1 cellular context compared by ENCODE assay signal in the genomic region with DNA sequence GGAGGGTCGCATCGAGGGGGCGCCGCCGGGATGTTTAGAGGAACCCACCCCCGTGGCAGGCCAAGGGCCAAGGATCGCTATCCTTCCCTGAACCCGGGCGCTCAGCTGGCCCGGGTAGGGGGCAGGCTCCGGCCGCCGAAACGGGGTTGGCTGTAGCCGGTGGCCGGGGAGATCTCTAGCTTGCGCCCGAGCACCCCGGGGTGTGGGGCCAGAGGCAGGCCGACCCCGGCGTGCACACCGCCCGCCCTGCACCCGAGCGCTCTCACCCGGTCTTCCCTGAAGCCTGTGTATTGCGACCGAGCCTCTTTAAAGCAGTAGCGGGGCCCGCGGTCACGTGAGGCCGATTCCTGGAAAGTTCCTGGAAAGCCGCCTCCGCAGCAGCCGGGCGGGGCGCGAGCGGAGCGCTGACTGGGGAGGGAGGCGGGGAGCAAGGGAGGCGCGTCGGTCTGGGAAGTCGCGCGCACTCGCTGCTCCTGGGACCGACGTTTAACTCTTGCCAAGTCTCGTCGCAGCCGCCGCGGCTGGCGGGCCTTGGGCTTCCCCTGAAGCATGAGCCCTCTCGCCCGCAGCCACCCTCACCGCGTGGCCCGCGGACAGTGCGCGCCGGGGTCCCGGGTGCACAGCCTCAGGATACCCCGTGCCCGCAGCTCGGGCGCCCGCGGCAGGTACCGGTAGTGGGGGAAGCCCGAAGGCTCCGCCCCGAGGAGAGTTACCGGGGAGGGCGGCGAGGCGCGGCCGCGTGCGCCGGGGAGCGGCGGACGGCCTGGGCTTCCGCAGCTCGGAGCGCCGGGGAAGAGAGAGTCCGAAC.
A peak's percentile ranks its signal among the peaks of the same experiment; 100 is the strongest.
TF ChIP-seq lines count a peak whose summit lies in the region.

No MANE protein-coding gene starts in this region.

TF ChIP-seq in A549, 52 proteins besides CTCF, POLR2A, EP300 and RAD21 (continued from another document):
- TF ChIP-seq POLR2AphosphoS2 (conservative IDR thresholded peaks at IDR 0.05; ENCODE audit: low read length) = no peak
- TF ChIP-seq MYC (IDR thresholded peaks at IDR 0.05; ENCODE audit: borderline replicate concordance, low read length) = peak; percentile 30; the same call in 1 of the 2 replicates
- TF ChIP-seq, protein P1, sequence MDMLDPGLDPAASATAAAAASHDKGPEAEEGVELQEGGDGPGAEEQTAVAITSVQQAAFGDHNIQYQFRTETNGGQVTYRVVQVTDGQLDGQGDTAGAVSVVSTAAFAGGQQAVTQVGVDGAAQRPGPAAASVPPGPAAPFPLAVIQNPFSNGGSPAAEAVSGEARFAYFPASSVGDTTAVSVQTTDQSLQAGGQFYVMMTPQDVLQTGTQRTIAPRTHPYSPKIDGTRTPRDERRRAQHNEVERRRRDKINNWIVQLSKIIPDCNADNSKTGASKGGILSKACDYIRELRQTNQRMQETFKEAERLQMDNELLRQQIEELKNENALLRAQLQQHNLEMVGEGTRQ (IDR thresholded peaks at IDR 0.05) = peak; percentile 95
- TF ChIP-seq PHF8 (IDR thresholded peaks at IDR 0.05; ENCODE audit: borderline replicate concordance, low read depth) = no peak
- TF ChIP-seq HOXB5 (CRISPR knock-in tag; IDR thresholded peaks at IDR 0.05) = no peak
- no peak for TF ChIP-seq CHD4 (IDR thresholded peaks at IDR 0.05; ENCODE audit: borderline replicate concordance)
- no peak for TF ChIP-seq ZC3H11A (IDR thresholded peaks at IDR 0.05)
- TF ChIP-seq HOXB13 (CRISPR knock-in tag; IDR thresholded peaks at IDR 0.05; ENCODE audit: low read depth) = no peak
- no peak for TF ChIP-seq CBX8 (IDR thresholded peaks at IDR 0.05)
- TF ChIP-seq KDM1A (IDR thresholded peaks at IDR 0.05; ENCODE audit: low read depth) = no peak
- TF ChIP-seq, protein P2, sequence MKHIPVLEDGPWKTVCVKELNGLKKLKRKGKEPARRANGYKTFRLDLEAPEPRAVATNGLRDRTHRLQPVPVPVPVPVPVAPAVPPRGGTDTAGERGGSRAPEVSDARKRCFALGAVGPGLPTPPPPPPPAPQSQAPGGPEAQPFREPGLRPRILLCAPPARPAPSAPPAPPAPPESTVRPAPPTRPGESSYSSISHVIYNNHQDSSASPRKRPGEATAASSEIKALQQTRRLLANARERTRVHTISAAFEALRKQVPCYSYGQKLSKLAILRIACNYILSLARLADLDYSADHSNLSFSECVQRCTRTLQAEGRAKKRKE (CRISPR knock-in tag; IDR thresholded peaks at IDR 0.05; ENCODE audit: low read depth) = no peak
- TF ChIP-seq, protein P3, sequence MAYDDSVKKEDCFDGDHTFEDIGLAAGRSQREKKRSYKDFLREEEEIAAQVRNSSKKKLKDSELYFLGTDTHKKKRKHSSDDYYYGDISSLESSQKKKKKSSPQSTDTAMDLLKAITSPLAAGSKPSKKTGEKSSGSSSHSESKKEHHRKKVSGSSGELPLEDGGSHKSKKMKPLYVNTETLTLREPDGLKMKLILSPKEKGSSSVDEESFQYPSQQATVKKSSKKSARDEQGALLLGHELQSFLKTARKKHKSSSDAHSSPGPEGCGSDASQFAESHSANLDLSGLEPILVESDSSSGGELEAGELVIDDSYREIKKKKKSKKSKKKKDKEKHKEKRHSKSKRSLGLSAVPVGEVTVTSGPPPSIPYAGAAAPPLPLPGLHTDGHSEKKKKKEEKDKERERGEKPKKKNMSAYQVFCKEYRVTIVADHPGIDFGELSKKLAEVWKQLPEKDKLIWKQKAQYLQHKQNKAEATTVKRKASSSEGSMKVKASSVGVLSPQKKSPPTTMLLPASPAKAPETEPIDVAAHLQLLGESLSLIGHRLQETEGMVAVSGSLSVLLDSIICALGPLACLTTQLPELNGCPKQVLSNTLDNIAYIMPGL (CRISPR knock-in tag; IDR thresholded peaks at IDR 0.05; ENCODE audit: borderline replicate concordance) = no peak; the same call in 1 of the 2 replicates
- peak; percentile 89 for TF ChIP-seq BHLHE40 (IDR thresholded peaks at IDR 0.05; ENCODE audit: low read depth, low read length)
- TF ChIP-seq, protein P4, sequence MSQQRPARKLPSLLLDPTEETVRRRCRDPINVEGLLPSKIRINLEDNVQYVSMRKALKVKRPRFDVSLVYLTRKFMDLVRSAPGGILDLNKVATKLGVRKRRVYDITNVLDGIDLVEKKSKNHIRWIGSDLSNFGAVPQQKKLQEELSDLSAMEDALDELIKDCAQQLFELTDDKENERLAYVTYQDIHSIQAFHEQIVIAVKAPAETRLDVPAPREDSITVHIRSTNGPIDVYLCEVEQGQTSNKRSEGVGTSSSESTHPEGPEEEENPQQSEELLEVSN (IDR thresholded peaks at IDR 0.05; ENCODE audit: borderline replicate concordance, low read depth) = 0 out of 2 replicates have a peak, but pooled peaks have one; percentile 42
- no peak for TF ChIP-seq JUNB (IDR thresholded peaks at IDR 0.05)
- no peak; the same call in 1 of the 2 replicates for TF ChIP-seq TP53 (CRISPR knock-in tag; IDR thresholded peaks at IDR 0.05)
- TF ChIP-seq KDM5A (IDR thresholded peaks at IDR 0.05) = no peak
- no peak; the same call in 1 of the 2 replicates for TF ChIP-seq RFX5 (IDR thresholded peaks at IDR 0.05)
- TF ChIP-seq EHMT2 (IDR thresholded peaks at IDR 0.05; ENCODE audit: low read depth) = no peak
- TF ChIP-seq RCOR1 (IDR thresholded peaks at IDR 0.05; ENCODE audit: low read depth, low read length) = no peak
- TF ChIP-seq HDAC2 (IDR thresholded peaks at IDR 0.05) = peak; percentile 38; the same call in 1 of the 2 replicates
- peak; percentile 25; the same call in 1 of the 2 replicates for TF ChIP-seq RNF2 (IDR thresholded peaks at IDR 0.05; ENCODE audit: borderline replicate concordance, low read depth)
- TF ChIP-seq HEYL (CRISPR knock-in tag; IDR thresholded peaks at IDR 0.05) = no peak
- TF ChIP-seq MAFK (IDR thresholded peaks at IDR 0.05; ENCODE audit: partially characterized antibody) = no peak
- no peak for TF ChIP-seq FOXS1 (CRISPR knock-in tag; IDR thresholded peaks at IDR 0.05)
- peak; percentile 3 for TF ChIP-seq ZFP36 (IDR thresholded peaks at IDR 0.05; ENCODE audit: borderline replicate concordance, partially characterized antibody)
- TF ChIP-seq CHD2 (IDR thresholded peaks at IDR 0.05; ENCODE audit: low read length, partially characterized antibody) = no peak
- TF ChIP-seq CBX2 (IDR thresholded peaks at IDR 0.05; ENCODE audit: borderline replicate concordance, low read depth) = no peak
- no peak for TF ChIP-seq ZSCAN20 (CRISPR knock-in tag; IDR thresholded peaks at IDR 0.05)
- no peak for TF ChIP-seq NPAS2 (CRISPR knock-in tag; IDR thresholded peaks at IDR 0.05; ENCODE audit: borderline replicate concordance)
- peak; percentile 68; the same call in 1 of the 2 replicates for TF ChIP-seq TFCP2L1 (CRISPR knock-in tag; IDR thresholded peaks at IDR 0.05)
- TF ChIP-seq RARB (CRISPR knock-in tag; IDR thresholded peaks at IDR 0.05) = no peak
- TF ChIP-seq, protein P5, sequence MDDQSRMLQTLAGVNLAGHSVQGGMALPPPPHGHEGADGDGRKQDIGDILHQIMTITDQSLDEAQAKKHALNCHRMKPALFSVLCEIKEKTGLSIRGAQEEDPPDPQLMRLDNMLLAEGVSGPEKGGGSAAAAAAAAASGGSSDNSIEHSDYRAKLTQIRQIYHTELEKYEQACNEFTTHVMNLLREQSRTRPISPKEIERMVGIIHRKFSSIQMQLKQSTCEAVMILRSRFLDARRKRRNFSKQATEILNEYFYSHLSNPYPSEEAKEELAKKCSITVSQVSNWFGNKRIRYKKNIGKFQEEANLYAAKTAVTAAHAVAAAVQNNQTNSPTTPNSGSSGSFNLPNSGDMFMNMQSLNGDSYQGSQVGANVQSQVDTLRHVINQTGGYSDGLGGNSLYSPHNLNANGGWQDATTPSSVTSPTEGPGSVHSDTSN (IDR thresholded peaks at IDR 0.05) = no peak
- no peak for TF ChIP-seq SREBF2 (IDR thresholded peaks at IDR 0.05)
- TF ChIP-seq, protein P6, sequence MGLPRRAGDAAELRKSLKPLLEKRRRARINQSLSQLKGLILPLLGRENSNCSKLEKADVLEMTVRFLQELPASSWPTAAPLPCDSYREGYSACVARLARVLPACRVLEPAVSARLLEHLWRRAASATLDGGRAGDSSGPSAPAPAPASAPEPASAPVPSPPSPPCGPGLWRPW (IDR thresholded peaks at IDR 0.05) = no peak
- no peak for TF ChIP-seq NR3C1 (IDR thresholded peaks at IDR 0.05)
- TF ChIP-seq, protein P7, sequence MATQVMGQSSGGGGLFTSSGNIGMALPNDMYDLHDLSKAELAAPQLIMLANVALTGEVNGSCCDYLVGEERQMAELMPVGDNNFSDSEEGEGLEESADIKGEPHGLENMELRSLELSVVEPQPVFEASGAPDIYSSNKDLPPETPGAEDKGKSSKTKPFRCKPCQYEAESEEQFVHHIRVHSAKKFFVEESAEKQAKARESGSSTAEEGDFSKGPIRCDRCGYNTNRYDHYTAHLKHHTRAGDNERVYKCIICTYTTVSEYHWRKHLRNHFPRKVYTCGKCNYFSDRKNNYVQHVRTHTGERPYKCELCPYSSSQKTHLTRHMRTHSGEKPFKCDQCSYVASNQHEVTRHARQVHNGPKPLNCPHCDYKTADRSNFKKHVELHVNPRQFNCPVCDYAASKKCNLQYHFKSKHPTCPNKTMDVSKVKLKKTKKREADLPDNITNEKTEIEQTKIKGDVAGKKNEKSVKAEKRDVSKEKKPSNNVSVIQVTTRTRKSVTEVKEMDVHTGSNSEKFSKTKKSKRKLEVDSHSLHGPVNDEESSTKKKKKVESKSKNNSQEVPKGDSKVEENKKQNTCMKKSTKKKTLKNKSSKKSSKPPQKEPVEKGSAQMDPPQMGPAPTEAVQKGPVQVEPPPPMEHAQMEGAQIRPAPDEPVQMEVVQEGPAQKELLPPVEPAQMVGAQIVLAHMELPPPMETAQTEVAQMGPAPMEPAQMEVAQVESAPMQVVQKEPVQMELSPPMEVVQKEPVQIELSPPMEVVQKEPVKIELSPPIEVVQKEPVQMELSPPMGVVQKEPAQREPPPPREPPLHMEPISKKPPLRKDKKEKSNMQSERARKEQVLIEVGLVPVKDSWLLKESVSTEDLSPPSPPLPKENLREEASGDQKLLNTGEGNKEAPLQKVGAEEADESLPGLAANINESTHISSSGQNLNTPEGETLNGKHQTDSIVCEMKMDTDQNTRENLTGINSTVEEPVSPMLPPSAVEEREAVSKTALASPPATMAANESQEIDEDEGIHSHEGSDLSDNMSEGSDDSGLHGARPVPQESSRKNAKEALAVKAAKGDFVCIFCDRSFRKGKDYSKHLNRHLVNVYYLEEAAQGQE (IDR thresholded peaks at IDR 0.05) = 0 out of 2 replicates have a peak, but pooled peaks have one; percentile 27
- TF ChIP-seq SMC3 (IDR thresholded peaks at IDR 0.05) = no peak; the same call in 2 of the 3 replicates
- no peak for TF ChIP-seq FOSB (CRISPR knock-in tag; IDR thresholded peaks at IDR 0.05)
- peak; percentile 56 to 60; a peak in 3 of 5 replicates for TF ChIP-seq JUN (IDR thresholded peaks at IDR 0.05)
- peak; percentile 93; the same call in 1 of the 2 replicates for TF ChIP-seq MAZ (IDR thresholded peaks at IDR 0.05; ENCODE audit: borderline replicate concordance, low read depth, low read length)
- no peak for TF ChIP-seq NFE2L2 (conservative IDR thresholded peaks at IDR 0.05; ENCODE audit: low read length)
TF ChIP-seq in A549: peak in this region for 15.
